ENCODE assay signal across 8 cellular contexts in genomic region chr3:124217542-124217941, GRCh38.
DNase-seq lines count a peak whose midpoint lies in the region; ATAC-seq, FAIRE-seq and TF ChIP-seq lines count a peak whose summit lies in the region.

No MANE protein-coding gene starts in this region.

- H3K27me3 ChIP-seq in MM.1S (replicated peaks; ENCODE audit: insufficient read depth, low read length): no peaks in the 10 kb centered on the region

- no peaks in the 10 kb centered on the region for H3K36me3 ChIP-seq in MM.1S (replicated peaks; ENCODE audit: insufficient read depth, low read length)

- no peaks in the 10 kb centered on the region for H3F3A ChIP-seq in MM.1S (ENCODE audit: insufficient read depth, low read length)

- no peak overlapping the region for H3K4me3 Mint-ChIP-seq in mesothelial cell of epicardium

- no peaks in the 10 kb centered on the region for H3K9me2 ChIP-seq in MM.1S (replicated peaks; ENCODE audit: insufficient read depth, low read length)

- H3K4me1 ChIP-seq in MM.1S (ENCODE audit: low read length): no peaks in the 10 kb centered on the region

- H4K20me1 ChIP-seq in MM.1S (ENCODE audit: insufficient read depth, low read length): no peaks in the 10 kb centered on the region

- TF ChIP-seq CTCF in GM10266 (IDR thresholded peaks at IDR 0.05; ENCODE audit: control insufficient read depth, insufficient read depth, low read depth, missing control alignments) (no peak), MM.1S (IDR thresholded peaks at IDR 0.05; ENCODE audit: low read length) (no peak), choroid plexus epithelial cell (conservative IDR thresholded peaks at IDR 0.05; ENCODE audit: low read depth, low read length) (no peak), mesothelial cell of epicardium (IDR thresholded peaks at IDR 0.05; ENCODE audit: unreplicated experiment) (no peak), lower leg skin (IDR thresholded peaks at IDR 0.05) (no peak)

- no peak overlapping the region for H2AFZ ChIP-seq in MM.1S (ENCODE audit: low read length)

- H3K9ac ChIP-seq in MM.1S (ENCODE audit: low read length): no peak overlapping the region

- H3K9me3 Mint-ChIP-seq in mesothelial cell of epicardium: no peaks in the 10 kb centered on the region

- no peak overlapping the region for H3K27ac Mint-ChIP-seq in mesothelial cell of epicardium

- no peak for ATAC-seq in GM18861 (IDR thresholded peaks at IDR 0.05; ENCODE audit: unreplicated experiment)

- H3K4me1 Mint-ChIP-seq in mesothelial cell of epicardium: no peaks in the 10 kb centered on the region

- intact Hi-C loops in lower leg skin (cut with DNase I; ENCODE audit: low total_unique reads): no loop called here

- H3K27ac ChIP-seq in MM.1S (ENCODE audit: low read length): no peak overlapping the region

- no peaks in the 10 kb centered on the region for H3K27me3 Mint-ChIP-seq in mesothelial cell of epicardium (ENCODE audit: low read depth)

- no peak overlapping the region for H3K4me3 ChIP-seq in MM.1S (ENCODE audit: low read length)
- H3K4me3 ChIP-seq in choroid plexus epithelial cell (ENCODE audit: low read depth, low read length): no peak overlapping the region
- H3K4me3 ChIP-seq in lower leg skin (ENCODE audit: low read depth, poor library complexity, severe bottlenecking): no peak overlapping the region

- H3K36me3 Mint-ChIP-seq in mesothelial cell of epicardium: no peaks in the 10 kb centered on the region

- no peak for TF ChIP-seq POLR2A in lower leg skin (IDR thresholded peaks at IDR 0.05)

- H3K79me2 ChIP-seq in MM.1S (ENCODE audit: low read length): no peaks in the 10 kb centered on the region

- DNase-seq in GM10266 (ENCODE audit: extremely low spot score) (peak; percentile 9), MM.1S (peak; percentile 74), choroid plexus epithelial cell (ENCODE audit: low read depth) (peak; percentile 85), mesothelial cell of epicardium (ENCODE audit: low spot score in 2 of 2, unreplicated experiment in 2 of 2) (peak; percentile 42 to 80), frontal cortex (ENCODE audit: low spot score in 2 of 2) (no peak), NCI-H1417 treated with DMSO at 0.1 percent for 48 hours (lab: John Stamatoyannopoulos, UW) (no peak), lower leg skin (ENCODE audit: low spot score in 2 of 2) (no peak)

- no peak overlapping the region for H3K4me2 ChIP-seq in MM.1S (ENCODE audit: low read depth, low read length)

- H3K9me3 ChIP-seq in MM.1S (replicated peaks; ENCODE audit: insufficient read depth, low read length): no peaks in the 10 kb centered on the region

- FAIRE-seq in frontal cortex (lab: Jason Lieb, UNC): no peak

- 11 to 16% methylated on average over 3 of the region's 3 CpGs for WGBS in lower leg skin, 2 donors

Comparison
In these comparisons a context has a peak if more than half of its experiments do, and no peak if none do; other contexts are left out.
1. DNase-seq: peak in GM10266 (single experiment), MM.1S (single experiment), choroid plexus epithelial cell (single experiment) and mesothelial cell of epicardium (2 of 2); none in frontal cortex (0 of 2), NCI-H1417 treated with DMSO at 0.1 percent for 48 hours (single experiment) and lower leg skin (0 of 2).